Comparison of ENCODE assay signal across 21 cellular contexts in the genomic region with DNA sequence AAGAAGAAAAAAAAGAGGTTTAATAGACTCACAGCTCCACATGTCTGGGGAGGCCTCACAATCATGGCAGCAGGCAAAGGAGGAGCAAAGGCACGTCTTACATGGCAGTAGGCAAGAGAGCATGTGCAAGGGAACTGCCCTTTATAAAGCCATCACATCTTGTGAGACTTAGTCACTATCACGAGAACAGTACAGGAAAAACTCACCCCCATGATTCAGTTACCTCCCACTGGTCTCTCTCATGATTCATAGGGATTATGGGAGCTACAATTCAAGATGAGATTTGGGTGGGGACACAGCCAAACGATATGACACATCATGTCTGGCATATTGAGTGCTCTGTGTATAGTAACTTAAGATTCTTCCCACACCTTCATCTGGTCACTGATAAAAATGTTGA.
A peak's percentile ranks its signal among the peaks of the same experiment; 100 is the strongest.
DNase-seq lines count a peak whose midpoint lies in the region; ATAC-seq and TF ChIP-seq lines count a peak whose summit lies in the region.
"Had no signal": no experiment of that assay in that cellular context is flagged by ENCODE, and none has a peak within 500 bp of the region (broad histone marks: within the 10 kb centered on the region; RNA-seq: fewer than 3 reads in every experiment).

No MANE protein-coding gene starts in this region.

- H3K79me2 ChIP-seq in GM23248 (ENCODE audit: insufficient read depth): no peaks in the 10 kb centered on the region

- TF ChIP-seq CTCF in epithelial cell of esophagus (IDR thresholded peaks at IDR 0.05; ENCODE audit: insufficient read depth, low read depth, low read length, missing control alignments): no peak

- 64 to 68% methylated on average over 3 of the region's 3 CpGs for WGBS in GM23248 (ENCODE audit: low coverage in 1 of 2, low lambda C conversion rate in 2 of 2, missing lambda C conversion rate in 2 of 2), 2 experiments

- peaks cover 28% of the 10 kb centered on the region for H3K36me3 ChIP-seq in GM23248 (ENCODE audit: low read depth)

- no peak overlapping the region for H3K27ac ChIP-seq in GM23248
- H3K27ac ChIP-seq: tibial nerve had no signal

- H3K9ac ChIP-seq in GM23248: no peak overlapping the region

- no peak overlapping the region for H2AFZ ChIP-seq in GM23248

- H3K4me1 ChIP-seq in GM23248 (ENCODE audit: insufficient read depth): no peaks in the 10 kb centered on the region
- H3K4me1 ChIP-seq: tibial nerve had no signal

- H3F3A ChIP-seq in GM23248 (ENCODE audit: insufficient read depth): no peaks in the 10 kb centered on the region

- no peaks in the 10 kb centered on the region for H4K20me1 ChIP-seq in GM23248 (ENCODE audit: insufficient read depth)

- in situ Hi-C loops in GM23248 (cut with MboI): no loop called here

- ATAC-seq in GM18907 (IDR thresholded peaks at IDR 0.05; ENCODE audit: unreplicated experiment): no peak
- ATAC-seq in HG03442 (IDR thresholded peaks at IDR 0.05; ENCODE audit: unreplicated experiment): no peak
- ATAC-seq: activated naive CD8-positive, alpha-beta T cell treated with anti-CD3 and anti-CD28 coated beads, Interleukin-2, amount 50 U/mL, for 24 hours; left colon; stimulated activated naive B cell treated with anti-CD40 and anti-IgM and Interleukin-4, amounts not matched to agents 10 μg/mL and 1 μg/mL and 100 μg/mL, for 72 hours had no signal

- no peaks in the 10 kb centered on the region for H3K9me2 ChIP-seq in GM23248 (ENCODE audit: insufficient read depth)

- H3K9me3 ChIP-seq in GM23248 (ENCODE audit: low read depth): no peaks in the 10 kb centered on the region
- H3K9me3 ChIP-seq: tibial nerve had no signal

- H3K4me3 ChIP-seq in GM23248 (no peak overlapping the region), epithelial cell of esophagus (ENCODE audit: low read length) (no peak overlapping the region)
- H3K4me3 ChIP-seq: tibial nerve had no signal

- no peaks in the 10 kb centered on the region for H3K27me3 ChIP-seq in GM23248 (replicated peaks; ENCODE audit: insufficient read depth)
- H3K27me3 ChIP-seq: tibial nerve had no signal

- DNase-seq in GM23248: peak; percentile 45
- peak; percentile 4 for DNase-seq in OCI-M1 (lab: John Stamatoyannopoulos, UW)
- DNase-seq in epithelial cell of esophagus (ENCODE audit: low read depth): peak; percentile 70
- DNase-seq in myocyte (ENCODE audit: low read depth): peak; percentile 11
- DNase-seq in germinal center (ENCODE audit: low spot score): no peak
- no peak for DNase-seq in cerebellar cortex (ENCODE audit: low spot score)
- DNase-seq: activated CD4-positive, alpha-beta memory T cell treated with anti-CD3 and anti-CD28 coated beads, Interleukin-2, amount 10 ng/mL, durations not matched to agents 7 days and 5 days; activated naive CD8-positive, alpha-beta T cell treated with anti-CD3 and anti-CD28 coated beads, Interleukin-2, amount 50 U/mL, for 24 hours; C1 segment of cervical spinal cord; central memory CD4-positive, alpha-beta T cell; DMS 273 treated with DMSO at 0.1 percent for 48 hours; left colon; midbrain; NCI-H2029; NCI-H446; retina; Right ventricle myocardium superior; stimulated activated naive B cell treated with anti-CD40 and anti-IgM and Interleukin-4, amounts not matched to agents 10 μg/mL and 1 μg/mL and 100 μg/mL, for 72 hours had no signal

- no peak overlapping the region for H3K4me2 ChIP-seq in GM23248 (ENCODE audit: unreplicated experiment)

Comparison
In these comparisons a context has a peak if more than half of its experiments do, and no peak if none do; other contexts are left out.
1. DNase-seq: peak in GM23248 (single experiment), OCI-M1 (single experiment), epithelial cell of esophagus (single experiment) and myocyte (single experiment); none in germinal center (single experiment) and cerebellar cortex (single experiment).